In genomic region chr18:49491857-49492693, GRCh38 we compare ENCODE assay signal across 8 cellular contexts. TPM values are rescaled to one million over a fixed set of nuclear protein-coding genes. Genes with fewer than 3 reads are reported as not detected.
DNase-seq lines count a peak whose midpoint lies in the region; ATAC-seq, FAIRE-seq and TF ChIP-seq lines count a peak whose summit lies in the region.

Gene RPL17 (minus strand): TSS chr18:49492465.

- H3K9me3 ChIP-seq in WERI-Rb-1 (ENCODE audit: severe bottlenecking) (no peaks in the 10 kb centered on the region), mammary epithelial cell (replicated peaks; ENCODE audit: insufficient read depth, low read length) (no peaks in the 10 kb centered on the region), small intestine (ENCODE audit: control insufficient read depth, low read depth) (no peaks in the 10 kb centered on the region)

- H3K27me3 ChIP-seq in WERI-Rb-1 (ENCODE audit: insufficient read depth, low read depth, severe bottlenecking) = no peaks in the 10 kb centered on the region
- H3K27me3 ChIP-seq in mammary epithelial cell (ENCODE audit: insufficient read depth, low read length) = no peaks in the 10 kb centered on the region
- H3K27me3 ChIP-seq in small intestine (ENCODE audit: control insufficient read depth in 2 of 2, insufficient read depth in 2 of 2, low read length in 2 of 2) = no peaks in the 10 kb centered on the region

- TF ChIP-seq POLR2A in GM18526 (IDR thresholded peaks at IDR 0.05; ENCODE audit: extremely low read depth, insufficient read length) = peak; percentile 97

- FAIRE-seq in small intestine (lab: Jason Lieb, UNC) = peak; percentile 62

- peak within 1 kb of the TSS; percentile 99 for H3K9ac ChIP-seq in mammary epithelial cell (ENCODE audit: insufficient read depth, low read length)

- H3K4me1 ChIP-seq in mammary epithelial cell (ENCODE audit: insufficient read depth, low read length) (peaks cover 32% of the 10 kb centered on the region), small intestine (ENCODE audit: control insufficient read depth in 2 of 2, insufficient read depth in 1 of 2, low read depth in 1 of 2, low read length in 1 of 2) (peaks cover 0 to 5% of the 10 kb centered on the region in 2 donors)

- CTCF ChIA-PET in mammary epithelial cell (lab: Charles Lee; ENCODE audit: low non-redundant PET) = no interaction called here

- H3K4me3 ChIP-seq in WERI-Rb-1 (ENCODE audit: low read depth, low read length) (peak within 1 kb of the TSS; percentile 87), mammary epithelial cell (replicated peaks in 1 of 3; ENCODE audit: insufficient read depth in 1 of 3, low read depth in 2 of 3, low read length in 3 of 3) (peak within 1 kb of the TSS; percentile 56 to 82 (median 65)), small intestine (ENCODE audit: low read depth in 1 of 2, low read length in 2 of 2) (peak within 1 kb of the TSS; percentile 72 to 80)

- dilution Hi-C loops in mammary epithelial cell (cut with HindIII; ENCODE audit: low sequenced_read_pairs) = no loop called here

- H3K36me3 ChIP-seq in WERI-Rb-1 (peaks cover 49% of the 10 kb centered on the region), mammary epithelial cell (ENCODE audit: insufficient read depth, low read length) (peaks cover 28% of the 10 kb centered on the region), small intestine (ENCODE audit: control insufficient read depth in 2 of 2, insufficient read depth in 2 of 2, low read length in 2 of 2) (peaks cover 4 to 8% of the 10 kb centered on the region in 2 donors)

- TF ChIP-seq CTCF in WERI-Rb-1 (IDR thresholded peaks at IDR 0.05; ENCODE audit: low read depth, low read length) (no peak), mammary epithelial cell (conservative IDR thresholded peaks at IDR 0.05 in 1 of 2, IDR thresholded peaks at IDR 0.05 in 1 of 2; ENCODE audit: extremely low read depth in 1 of 2, insufficient read depth in 1 of 2, low read depth in 1 of 2, low read length in 2 of 2) (no peak)

- ATAC-seq in HG03135 (IDR thresholded peaks at IDR 0.05; ENCODE audit: unreplicated experiment) = peak; percentile 68

- H3K79me2 ChIP-seq in mammary epithelial cell (ENCODE audit: insufficient read depth, low read length) = peaks cover 38% of the 10 kb centered on the region

- 1% methylated on average over 30 of the region's 53 CpGs for WGBS in mammary epithelial cell (ENCODE audit: low coverage, missing lambda C conversion rate)
- 1% methylated on average over 53 of the region's 53 CpGs for WGBS in small intestine, 3 donors

- DNase-seq in 8988T = peak; percentile 80
- peak; percentile 99 for DNase-seq in NCI-H2227 (lab: John Stamatoyannopoulos, UW; ENCODE audit: unreplicated experiment)
- peak; percentile 96 for DNase-seq in WERI-Rb-1
- peak; percentile 98 for DNase-seq in mammary epithelial cell
- peak; percentile 87 for DNase-seq in iPS-NIHi11 (ENCODE audit: low spot score)
- peak; percentile 99 for DNase-seq in small intestine

- intact Hi-C loops in mammary epithelial cell (cut with micrococcal nuclease) = no loop called here

- H4K20me1 ChIP-seq in mammary epithelial cell (ENCODE audit: insufficient read depth, low read length) = no peaks in the 10 kb centered on the region

- H3K4me2 ChIP-seq in mammary epithelial cell (ENCODE audit: insufficient read depth, low read depth, low read length) = peak within 1 kb of the TSS; percentile 94

- BruUV-seq in mammary epithelial cell (replicated peaks; lab: Mats Ljungman, UMichigan) = no TSS peak

- in situ Hi-C loops in mammary epithelial cell (cut with MboI; ENCODE audit: low sequenced_read_pairs in 2 of 2) = no loop called here

- H3K27ac ChIP-seq in WERI-Rb-1 = peak within 1 kb of the TSS; percentile 88
- peak within 1 kb of the TSS; percentile 91 for H3K27ac ChIP-seq in mammary epithelial cell (ENCODE audit: insufficient read depth, low read depth, low read length)
- peak within 1 kb of the TSS; percentile 84 to 94 for H3K27ac ChIP-seq in small intestine (ENCODE audit: low read depth in 1 of 2, low read length in 1 of 2)

- peak within 1 kb of the TSS; percentile 57 for H2AFZ ChIP-seq in mammary epithelial cell (ENCODE audit: low read depth, low read length)

RNA-seq across cellular contexts. Expression of gene RPL17, which starts in this region (rescaled TPM):
- total RNA-seq in mammary epithelial cell = 1,000 to 10,000 TPM; 1,496 to 1,607 TPM
- 3,892 TPM for polyA plus RNA-seq in mammary epithelial cell
- polyA minus RNA-seq in mammary epithelial cell = 979 TPM
- 1,000 to 10,000 TPM; 1,273 to 3,286 (median 2,784) TPM for polyA plus RNA-seq in small intestine

Comparison
In these comparisons a context has a peak if more than half of its experiments do, and no peak if none do; other contexts are left out.
1. Peak in every context shown above with its lines: DNase-seq, ATAC-seq, H3K4me3 ChIP-seq and H3K27ac ChIP-seq.